24 cellular contexts compared by ENCODE assay signal in the genomic region with DNA sequence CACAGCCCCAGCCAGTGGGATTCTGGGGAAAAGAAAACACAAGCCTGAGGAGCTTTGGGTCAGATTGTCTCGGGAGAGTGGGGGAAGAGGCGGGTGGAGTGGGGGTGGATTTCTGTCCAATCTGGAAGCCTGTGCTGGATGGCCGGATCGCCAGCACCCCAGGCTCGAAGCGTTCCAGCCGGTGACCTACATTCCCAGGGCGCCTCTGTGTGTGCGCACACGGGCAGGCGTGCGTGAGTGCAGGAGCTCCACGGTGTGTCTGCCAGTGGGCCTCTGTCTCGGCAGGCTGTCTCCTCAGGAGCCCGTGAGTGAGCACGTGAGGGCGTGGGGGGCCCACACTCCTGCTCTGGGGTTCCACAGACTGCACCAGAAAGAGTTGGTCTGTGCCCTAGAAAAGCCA.
DNase-seq lines count a peak whose midpoint lies in the region; ATAC-seq and TF ChIP-seq lines count a peak whose summit lies in the region.
"Had no signal": no experiment of that assay in that cellular context is flagged by ENCODE, and none has a peak within 500 bp of the region (broad histone marks: within the 10 kb centered on the region; RNA-seq: fewer than 3 reads in every experiment).

No MANE protein-coding gene starts in this region.

- H3K4me1 ChIP-seq in NT2/D1 (ENCODE audit: insufficient read depth, insufficient read length) (peaks cover 30% of the 10 kb centered on the region), endodermal cell (ENCODE audit: control insufficient read depth, insufficient read depth, low read length) (peaks cover 4% of the 10 kb centered on the region), mesendoderm (ENCODE audit: control insufficient read depth, low read depth, low read length) (no peaks in the 10 kb centered on the region), rectal smooth muscle tissue (ENCODE audit: control insufficient read depth, insufficient read depth, low read length) (peaks cover 19% of the 10 kb centered on the region), foreskin keratinocyte (no peaks in the 10 kb centered on the region)
- H3K4me1 ChIP-seq: parathyroid adenoma had no signal

- WGBS in endodermal cell (ENCODE audit: insufficient coverage in 1 of 2, insufficient read length in 1 of 2), 2 experiments: 90 to 92% methylated on average over 12 to 17 of the region's 17 CpGs
- WGBS in mesendoderm (ENCODE audit: extremely low coverage, insufficient coverage, low lambda C conversion rate): no CpG with 5 or more reads among the region's 17 CpGs

- peak overlapping the region; percentile 35 for H3K56ac ChIP-seq in mesendoderm (ENCODE audit: low read length)

- peaks cover 2% of the 10 kb centered on the region for H3K27me3 ChIP-seq in NT2/D1 (ENCODE audit: insufficient read depth, insufficient read length)
- no peaks in the 10 kb centered on the region for H3K27me3 ChIP-seq in endodermal cell (ENCODE audit: control insufficient read depth, insufficient read depth, low read length, poor library complexity, severe bottlenecking)
- no peaks in the 10 kb centered on the region for H3K27me3 ChIP-seq in mesendoderm (ENCODE audit: insufficient read depth, low read length, poor library complexity)
- no peaks in the 10 kb centered on the region for H3K27me3 ChIP-seq in rectal smooth muscle tissue (ENCODE audit: control insufficient read depth, insufficient read depth, low read length)
- peaks cover 27% of the 10 kb centered on the region for H3K27me3 ChIP-seq in foreskin keratinocyte

- TF ChIP-seq CTCF in endodermal cell (conservative IDR thresholded peaks at IDR 0.05): no peak
- TF ChIP-seq CTCF in foreskin keratinocyte (conservative IDR thresholded peaks at IDR 0.05): no peak

- H3K27me3 Mint-ChIP-seq in endodermal cell (ENCODE audit: insufficient read depth): no peaks in the 10 kb centered on the region

- no peak overlapping the region for H2BK15ac ChIP-seq in mesendoderm (replicated peaks; ENCODE audit: low read depth)

- no peaks in the 10 kb centered on the region for H3K79me2 ChIP-seq in mesendoderm (ENCODE audit: control insufficient read depth, insufficient read depth, low read length)
- H3K79me2 ChIP-seq: parathyroid adenoma had no signal

- no peak overlapping the region for H4K5ac ChIP-seq in mesendoderm (ENCODE audit: low read length)

- H2BK5ac ChIP-seq in mesendoderm (ENCODE audit: low read length): no peak overlapping the region

- H3K9me3 Mint-ChIP-seq in endodermal cell: no peaks in the 10 kb centered on the region
- H3K9me3 Mint-ChIP-seq: activated T-helper 17 cell treated with anti-CD3 and anti-CD28 coated beads, Interleukin-2, amount 50 U/mL, for 72 hours; naive thymus-derived CD4-positive, alpha-beta T cell had no signal

- H3K9ac ChIP-seq in NT2/D1 (ENCODE audit: insufficient read length, low read depth) (peak overlapping the region; percentile 43), endodermal cell (ENCODE audit: extremely low read depth, low read length, poor library complexity, severe bottlenecking) (no peak overlapping the region), mesendoderm (ENCODE audit: low read length) (no peak overlapping the region), rectal smooth muscle tissue (ENCODE audit: low read length) (no peak overlapping the region)
- H3K9ac ChIP-seq: parathyroid adenoma had no signal

- peaks cover 18% of the 10 kb centered on the region for H3K4me1 Mint-ChIP-seq in endodermal cell
- H3K4me1 Mint-ChIP-seq: activated T-helper 17 cell treated with anti-CD3 and anti-CD28 coated beads, Interleukin-2, amount 50 U/mL, for 72 hours had no signal

- no peak overlapping the region for H3K23ac ChIP-seq in mesendoderm (ENCODE audit: low read length)

- H3K9me3 ChIP-seq in NT2/D1 (ENCODE audit: insufficient read depth, low read length) (no peaks in the 10 kb centered on the region), endodermal cell (ENCODE audit: control insufficient read depth, low read length) (no peaks in the 10 kb centered on the region)

- DNase-seq in NT2/D1 (ENCODE audit: low read depth, low spot score) (no peak), endodermal cell (peak; percentile 46), mesendoderm (no peak), foreskin keratinocyte (no peak), T-helper 1 cell (no peak), SW480 (ENCODE audit: low spot score) (no peak)
- DNase-seq: activated CD4-positive, alpha-beta T cell treated with anti-CD3 and anti-CD28 coated beads, Interleukin-2, amount 50 U/mL, for 1 hour; activated CD8-positive, alpha-beta memory T cell treated with anti-CD3 and anti-CD28 coated beads, Interleukin-2, amount 50 U/mL, for 4 hours; aorta; central memory CD4-positive, alpha-beta T cell; DMS79 treated with DMSO at 0.1 percent for 48 hours; naive thymus-derived CD4-positive, alpha-beta T cell; NCI-H1048; NCI-H187; NCI-H524; stimulated activated CD4-positive, alpha-beta T cell treated with anti-CD3 and anti-CD28 coated beads, Interleukin-2, amount 100 ng/mL, for 24 hours had no signal

- H3K27ac Mint-ChIP-seq in endodermal cell: peak overlapping the region; percentile 82
- H3K27ac Mint-ChIP-seq: activated naive CD8-positive, alpha-beta T cell; activated T-helper 17 cell treated with anti-CD3 and anti-CD28 coated beads, Interleukin-2, amount 50 U/mL, for 72 hours; naive thymus-derived CD4-positive, alpha-beta T cell had no signal

- H3K4me2 ChIP-seq in mesendoderm (ENCODE audit: low read length): no peak overlapping the region
- H3K4me2 ChIP-seq: smooth muscle cell had no signal

- ATAC-seq in foreskin keratinocyte (no peak), HG03442 (IDR thresholded peaks at IDR 0.05; ENCODE audit: unreplicated experiment) (no peak)
- ATAC-seq: activated T-helper 17 cell treated with anti-CD3 and anti-CD28 coated beads, Interleukin-2, amount 50 U/mL, for 72 hours; naive thymus-derived CD4-positive, alpha-beta T cell had no signal

- H3K18ac ChIP-seq in mesendoderm (ENCODE audit: low read length): no peak overlapping the region

- H3K4me3 Mint-ChIP-seq in endodermal cell: no peak overlapping the region
- H3K4me3 Mint-ChIP-seq: activated naive CD8-positive, alpha-beta T cell; activated T-helper 17 cell treated with anti-CD3 and anti-CD28 coated beads, Interleukin-2, amount 50 U/mL, for 72 hours; naive thymus-derived CD4-positive, alpha-beta T cell had no signal

- no peak overlapping the region for H2BK120ac ChIP-seq in mesendoderm (ENCODE audit: low read depth, low read length)

- no peak overlapping the region for H2AK5ac ChIP-seq in mesendoderm (ENCODE audit: low read length)

- H3K36me3 Mint-ChIP-seq in endodermal cell (ENCODE audit: low read depth): no peaks in the 10 kb centered on the region
- H3K36me3 Mint-ChIP-seq: activated naive CD8-positive, alpha-beta T cell; naive thymus-derived CD4-positive, alpha-beta T cell had no signal

- no peak overlapping the region for H4K8ac ChIP-seq in mesendoderm (ENCODE audit: low read depth, low read length)

- H3K27ac ChIP-seq in endodermal cell (ENCODE audit: low read depth, low read length): no peak overlapping the region
- no peak overlapping the region for H3K27ac ChIP-seq in mesendoderm (ENCODE audit: low read depth, low read length)
- peak overlapping the region; percentile 48 for H3K27ac ChIP-seq in rectal smooth muscle tissue (ENCODE audit: low read depth, low read length)
- H3K27ac ChIP-seq in foreskin keratinocyte: no peak overlapping the region
- H3K27ac ChIP-seq: HL-60, parathyroid adenoma, VCaP had no signal

- H3K36me3 ChIP-seq in NT2/D1 (ENCODE audit: insufficient read depth, insufficient read length, low read length) (no peaks in the 10 kb centered on the region), endodermal cell (ENCODE audit: control insufficient read depth, insufficient read depth, low read length) (no peaks in the 10 kb centered on the region), mesendoderm (ENCODE audit: control insufficient read depth, insufficient read depth, low read length) (no peaks in the 10 kb centered on the region), rectal smooth muscle tissue (ENCODE audit: control insufficient read depth, insufficient read depth, low read length) (no peaks in the 10 kb centered on the region)

- no peak overlapping the region for H3K4me3 ChIP-seq in NT2/D1 (ENCODE audit: insufficient read length, low read depth)
- no peak overlapping the region for H3K4me3 ChIP-seq in endodermal cell (ENCODE audit: low read length)
- H3K4me3 ChIP-seq in mesendoderm (ENCODE audit: low read length): no peak overlapping the region
- no peak overlapping the region for H3K4me3 ChIP-seq in rectal smooth muscle tissue (ENCODE audit: low read length)
- H3K4me3 ChIP-seq: smooth muscle cell had no signal

- no peak overlapping the region for H3K4ac ChIP-seq in mesendoderm (ENCODE audit: low read depth, low read length)

- no peaks in the 10 kb centered on the region for H3K79me1 ChIP-seq in mesendoderm (ENCODE audit: low read length)
